ENCODE assay signal across 6 cellular contexts in genomic region chr7:151038951-151039849, GRCh38.
DNase-seq lines count a peak whose midpoint lies in the region; ATAC-seq and TF ChIP-seq lines count a peak whose summit lies in the region.

No MANE protein-coding gene starts in this region.

- no peak overlapping the region for H3K4me3 ChIP-seq in astrocyte of the cerebellum (ENCODE audit: low read depth, low read length)

- no peak for ATAC-seq in GM19452 (IDR thresholded peaks at IDR 0.05; ENCODE audit: unreplicated experiment)

- H3K4me3 Mint-ChIP-seq in nephron progenitor cell = no peak overlapping the region

- in situ Hi-C loops in astrocyte of the cerebellum (cut with HindIII; ENCODE audit: low sequenced_read_pairs) = no loop called here

- H3K36me3 Mint-ChIP-seq in nephron progenitor cell (ENCODE audit: low read depth) = no peaks in the 10 kb centered on the region

- TF ChIP-seq CTCF in astrocyte of the cerebellum (IDR thresholded peaks at IDR 0.05; ENCODE audit: low read depth, low read length, missing control alignments) (no peak), nephron progenitor cell (IDR thresholded peaks at IDR 0.05) (no peak)

- peaks cover 8% of the 10 kb centered on the region for H3K27me3 Mint-ChIP-seq in nephron progenitor cell (ENCODE audit: low read depth, poor library complexity)

- no peaks in the 10 kb centered on the region for H3K9me3 Mint-ChIP-seq in nephron progenitor cell

- H3K27ac Mint-ChIP-seq in nephron progenitor cell = peak overlapping the region; percentile 88

- DNase-seq in EL = peak; percentile 95
- peak; percentile 96 for DNase-seq in OCI-M2 (lab: John Stamatoyannopoulos, UW; ENCODE audit: unreplicated experiment)
- peak; percentile 23 for DNase-seq in astrocyte of the cerebellum (ENCODE audit: low read depth)
- DNase-seq in nephron progenitor cell = peak; percentile 28
- no peak for DNase-seq in NCI-H2171 treated with DMSO at 0.1 percent for 48 hours (lab: John Stamatoyannopoulos, UW)

- H3K4me1 Mint-ChIP-seq in nephron progenitor cell = peaks cover 17% of the 10 kb centered on the region
